ENCODE assay signal across 20 cellular contexts in the genomic region with DNA sequence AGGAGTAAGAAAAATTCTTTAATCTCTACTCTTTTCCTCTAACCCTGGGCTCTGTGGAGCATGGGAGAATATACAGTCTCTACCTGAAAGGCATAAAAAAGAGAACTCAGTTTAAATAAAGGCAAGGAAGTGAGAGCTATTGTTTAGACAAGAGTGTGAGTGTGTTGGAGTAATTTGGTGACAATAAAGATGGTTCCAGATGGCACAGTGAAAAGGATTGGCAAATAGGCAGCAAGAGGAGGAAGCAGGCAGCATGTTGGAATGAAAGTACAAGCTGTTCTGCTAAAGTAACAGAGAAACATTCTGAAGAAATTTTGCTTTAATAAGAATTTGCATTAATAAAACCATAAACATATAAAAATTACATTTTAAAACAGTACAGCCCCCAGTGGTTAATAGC.
"Had no signal": no experiment of that assay in that cellular context is flagged by ENCODE, and none has a peak within 500 bp of the region (broad histone marks: within the 10 kb centered on the region; RNA-seq: fewer than 3 reads in every experiment).

No MANE protein-coding gene starts in this region.

- H3K4me1 ChIP-seq: esophagus squamous epithelium, left lung, suprapubic skin, upper lobe of right lung had no signal

- H3K27me3 Mint-ChIP-seq: activated CD8-positive, alpha-beta memory T cell treated with anti-CD3 and anti-CD28 coated beads, Interleukin-2, amount 10 ng/mL, durations not matched to agents 7 days and 5 days; activated naive CD4-positive, alpha-beta T cell treated with anti-CD3 and anti-CD28 coated beads, Interleukin-2, amount 50 U/mL, for 24 hours; activated T-cell treated with anti-CD3 and anti-CD28 coated beads, Interleukin-2, amount 50 U/mL, for 24 hours had no signal

- H3K27ac Mint-ChIP-seq: activated CD8-positive, alpha-beta memory T cell treated with anti-CD3 and anti-CD28 coated beads, Interleukin-2, amount 10 ng/mL, durations not matched to agents 7 days and 5 days; activated naive CD4-positive, alpha-beta T cell treated with anti-CD3 and anti-CD28 coated beads, Interleukin-2, amount 50 U/mL, for 24 hours; activated T-cell treated with anti-CD3 and anti-CD28 coated beads, Interleukin-2, amount 50 U/mL, for 24 hours had no signal

- H3K36me3 ChIP-seq: brain microvascular endothelial cell, esophagus squamous epithelium, heart right ventricle, left lung, ovary, suprapubic skin, upper lobe of right lung had no signal

- H3K4me1 Mint-ChIP-seq: activated CD8-positive, alpha-beta memory T cell treated with anti-CD3 and anti-CD28 coated beads, Interleukin-2, amount 10 ng/mL, durations not matched to agents 7 days and 5 days; neural crest cell had no signal

- H3K36me3 Mint-ChIP-seq: activated CD8-positive, alpha-beta memory T cell treated with anti-CD3 and anti-CD28 coated beads, Interleukin-2, amount 10 ng/mL, durations not matched to agents 7 days and 5 days; activated naive CD4-positive, alpha-beta T cell treated with anti-CD3 and anti-CD28 coated beads, Interleukin-2, amount 50 U/mL, for 24 hours had no signal

- H3K9me3 ChIP-seq: left lung, ovary, suprapubic skin, upper lobe of right lung had no signal

- ATAC-seq: activated CD4-positive, CD25-positive, alpha-beta regulatory T cell treated with anti-CD3 and anti-CD28 coated beads, Interleukin-2, amount 50 U/mL, for 24 hours; activated CD8-positive, alpha-beta memory T cell treated with anti-CD3 and anti-CD28 coated beads, Interleukin-2, amount 10 ng/mL, durations not matched to agents 7 days and 5 days; heart right ventricle; left lung; stimulated activated naive CD8-positive, alpha-beta T cell treated with anti-CD3 and anti-CD28 coated beads, Interleukin-15, Interleukin-2, amounts not matched to agents 100 U/mL and 50 U/mL, for 24 hours; upper lobe of right lung had no signal

- H3K9me3 Mint-ChIP-seq: activated naive CD4-positive, alpha-beta T cell treated with anti-CD3 and anti-CD28 coated beads, Interleukin-2, amount 50 U/mL, for 24 hours; activated T-cell treated with anti-CD3 and anti-CD28 coated beads, Interleukin-2, amount 50 U/mL, for 24 hours; neural crest cell had no signal

- H3K4me3 Mint-ChIP-seq: activated CD8-positive, alpha-beta memory T cell treated with anti-CD3 and anti-CD28 coated beads, Interleukin-2, amount 10 ng/mL, durations not matched to agents 7 days and 5 days; activated naive CD4-positive, alpha-beta T cell treated with anti-CD3 and anti-CD28 coated beads, Interleukin-2, amount 50 U/mL, for 24 hours; activated T-cell treated with anti-CD3 and anti-CD28 coated beads, Interleukin-2, amount 50 U/mL, for 24 hours; neural crest cell had no signal

- DNase-seq: activated CD4-positive, alpha-beta T cell treated with anti-CD3 and anti-CD28 coated beads, Interleukin-2, amount 50 U/mL, for 4 hours; activated CD8-positive, alpha-beta memory T cell treated with anti-CD3 and anti-CD28 coated beads, Interleukin-2, amount 10 ng/mL, durations not matched to agents 7 days and 5 days; activated effector memory CD4-positive, alpha-beta T cell treated with Interleukin-2 at 50 U/mL for 16 hours; activated T-cell treated with anti-CD3 and anti-CD28 coated beads, Interleukin-2, amount 50 U/mL, for 24 hours; brain microvascular endothelial cell; esophagus squamous epithelium; heart right ventricle; islet precursor cell; left lung; mesendoderm; ovary; stimulated activated CD4-positive, alpha-beta T cell treated with anti-CD3 and anti-CD28 coated beads, Interleukin-12 subunit alpha, Interleukin-12 subunit beta, amount 100 ng/mL, for 4 hours; stimulated activated CD4-positive, alpha-beta T cell treated with anti-CD3 and anti-CD28 coated beads, Interleukin-2, amount 100 ng/mL, for 48 hours; stimulated activated CD8-positive, alpha-beta memory T cell treated with anti-CD3 and anti-CD28 coated beads, Interleukin-4, amount 100 ng/mL, for 48 hours; stimulated activated naive CD8-positive, alpha-beta T cell treated with anti-CD3 and anti-CD28 coated beads, Interleukin-15, Interleukin-2, amounts not matched to agents 100 U/mL and 50 U/mL, for 24 hours; upper lobe of right lung had no signal

- H3K4me3 ChIP-seq: esophagus squamous epithelium, heart right ventricle, left lung, ovary, suprapubic skin, upper lobe of right lung had no signal
